In the genomic region with DNA sequence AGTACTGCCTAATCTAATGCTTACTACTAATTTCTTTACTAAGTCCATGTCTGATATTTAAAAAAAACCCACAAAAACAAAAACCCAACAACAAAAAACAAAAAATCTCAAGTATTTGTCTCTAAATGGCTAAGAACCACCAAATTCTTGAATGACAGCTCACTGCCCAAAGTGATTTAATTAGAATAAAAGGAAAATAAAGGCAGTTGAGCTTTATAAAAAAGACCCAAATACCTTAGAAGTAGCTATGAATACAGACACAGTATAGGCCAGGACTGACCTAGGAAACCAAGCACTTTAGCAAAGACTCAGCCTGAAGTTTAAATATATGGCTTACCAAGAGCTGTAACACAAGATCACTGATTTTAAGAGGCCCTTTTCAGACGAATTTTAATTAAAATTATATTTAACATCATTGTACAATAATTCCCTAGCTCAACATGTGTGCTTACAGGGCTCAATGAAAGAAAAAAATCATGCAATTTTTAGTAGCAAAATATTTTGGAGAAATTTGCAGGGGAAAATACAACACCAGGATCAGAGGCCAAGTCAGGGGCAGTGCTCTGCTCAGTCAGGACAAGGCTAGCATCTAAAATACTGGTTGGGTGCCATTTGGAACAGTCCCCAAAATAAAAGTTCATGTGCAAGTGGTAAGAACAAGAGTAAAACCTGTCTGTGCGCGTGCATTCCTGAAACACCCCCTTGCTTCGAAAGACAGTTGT, we compare ENCODE assay signal across 24 cellular contexts.
"Had no signal": no experiment of that assay in that cellular context is flagged by ENCODE, and none has a peak within 500 bp of the region (broad histone marks: within the 10 kb centered on the region; RNA-seq: fewer than 3 reads in every experiment).

No MANE protein-coding gene starts in this region.

- ATAC-seq: gastroesophageal sphincter; natural killer cell; stimulated activated naive CD8-positive, alpha-beta T cell treated with anti-CD3 and anti-CD28 coated beads, Interleukin-15, Interleukin-2, amounts not matched to agents 100 U/mL and 50 U/mL, for 24 hours; WTC11 had no signal

- H3K27me3 ChIP-seq: esophagus squamous epithelium, gastroesophageal sphincter, left lung had no signal

- H3K4me3 ChIP-seq: coronary artery, esophagus squamous epithelium, gastroesophageal sphincter, left lung had no signal

- H3K4me3 Mint-ChIP-seq: activated naive CD8-positive, alpha-beta T cell; activated T-cell treated with anti-CD3 and anti-CD28 coated beads, Interleukin-2, amount 50 U/mL, for 24 hours; natural killer cell; T-helper 1 cell treated with Interleukin-12 subunit alpha and Interleukin-12 subunit beta and Interleukin-4 antibody, amounts not matched to agents 30 μg/mL and 1 μg/mL, for 36 hours; WTC11 had no signal

- FAIRE-seq: kidney had no signal

- H3K9me3 ChIP-seq: esophagus squamous epithelium, gastroesophageal sphincter, left lung had no signal

- DNase-seq: activated CD4-positive, alpha-beta T cell treated with anti-CD3 and anti-CD28 coated beads, Interleukin-2, amount 50 U/mL, for 4 hours; activated CD8-positive, alpha-beta memory T cell treated with anti-CD3 and anti-CD28 coated beads for 24 hours; activated CD8-positive, alpha-beta memory T cell treated with anti-CD3 and anti-CD28 coated beads, Interleukin-2, amount 50 U/mL, for 4 hours; activated naive CD4-positive, alpha-beta T cell; activated T-cell treated with anti-CD3 and anti-CD28 coated beads, Interleukin-2, amount 50 U/mL, for 24 hours; cerebellar nuclear complex; esophagus squamous epithelium; head of caudate nucleus; kidney; left lung; mammary epithelial cell; midbrain; natural killer cell; stimulated activated CD4-positive, alpha-beta T cell treated with anti-CD3 and anti-CD28 coated beads, Interleukin-12 subunit alpha, Interleukin-12 subunit beta, amount 100 ng/mL, for 4 hours; stimulated activated CD4-positive, alpha-beta T cell treated with anti-CD3 and anti-CD28 coated beads, Interleukin-4, amount 100 ng/mL, for 4 hours; stimulated activated naive CD8-positive, alpha-beta T cell treated with anti-CD3 and anti-CD28 coated beads, Interleukin-15, Interleukin-2, amounts not matched to agents 100 U/mL and 50 U/mL, for 24 hours; T1000 had no signal

- H3K9me3 Mint-ChIP-seq: activated T-cell treated with anti-CD3 and anti-CD28 coated beads, Interleukin-2, amount 50 U/mL, for 24 hours; activated T-helper 2 cell treated with anti-CD3 and anti-CD28 coated beads, Interferon-gamma antibody, Interleukin-2, Interleukin-4, amounts not matched to agents 10 μg/mL and 5 μg/mL and 100 μg/mL, durations not matched to agents 14 hours and 24 hours and 36 hours; natural killer cell; T-helper 1 cell treated with Interleukin-12 subunit alpha and Interleukin-12 subunit beta and Interleukin-4 antibody, amounts not matched to agents 30 μg/mL and 1 μg/mL, for 36 hours; WTC11 had no signal

- H3K27ac Mint-ChIP-seq: activated naive CD8-positive, alpha-beta T cell; activated T-cell treated with anti-CD3 and anti-CD28 coated beads, Interleukin-2, amount 50 U/mL, for 24 hours; activated T-helper 2 cell treated with anti-CD3 and anti-CD28 coated beads, Interferon-gamma antibody, Interleukin-2, Interleukin-4, amounts not matched to agents 10 μg/mL and 5 μg/mL and 100 μg/mL, durations not matched to agents 14 hours and 24 hours and 36 hours; natural killer cell; progenitor cell of endocrine pancreas; T-helper 1 cell treated with Interleukin-12 subunit alpha and Interleukin-12 subunit beta and Interleukin-4 antibody, amounts not matched to agents 30 μg/mL and 1 μg/mL, for 36 hours had no signal

- H3K4me1 ChIP-seq: left lung had no signal

- H3K27ac ChIP-seq: coronary artery, esophagus squamous epithelium, gastroesophageal sphincter, left lung had no signal

- H3K27me3 Mint-ChIP-seq: activated naive CD8-positive, alpha-beta T cell; activated T-cell treated with anti-CD3 and anti-CD28 coated beads, Interleukin-2, amount 50 U/mL, for 24 hours; progenitor cell of endocrine pancreas had no signal
